ENCODE assay signal across 13 cellular contexts in the genomic region with DNA sequence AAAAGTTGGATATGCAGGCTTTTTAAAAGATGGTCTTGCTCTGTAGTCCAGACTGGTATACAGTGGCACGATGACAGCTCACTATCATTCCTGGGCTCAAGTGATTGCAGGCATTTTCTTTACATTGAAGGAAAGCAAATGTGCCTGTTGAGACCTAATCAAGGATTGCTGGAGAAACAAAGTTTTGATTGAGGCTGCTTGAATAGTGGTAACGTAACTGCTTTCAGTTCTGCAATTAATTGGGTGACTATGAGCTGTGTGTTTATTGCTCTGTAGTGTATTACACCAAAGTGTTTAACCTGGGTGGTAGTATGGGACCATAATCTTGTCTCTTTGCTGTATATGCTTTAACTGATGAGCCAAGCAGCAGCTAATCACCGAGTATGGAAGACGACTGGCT. TPM values are rescaled to one million over a fixed set of nuclear protein-coding genes. Genes with fewer than 3 reads are reported as not detected.
A peak's percentile ranks its signal among the peaks of the same experiment; 100 is the strongest.
DNase-seq lines count a peak whose midpoint lies in the region; ATAC-seq and TF ChIP-seq lines count a peak whose summit lies in the region.
"Had no signal": no experiment of that assay in that cellular context is flagged by ENCODE, and none has a peak within 500 bp of the region (broad histone marks: within the 10 kb centered on the region; RNA-seq: fewer than 3 reads in every experiment).

No MANE protein-coding gene starts in this region.

- H3K4me3 ChIP-seq in heart right ventricle (peak overlapping the region in 6 of 10 donors; percentile 5 to 82 (median 74)), right cardiac atrium (ENCODE audit: low read length) (no peak overlapping the region), right lobe of liver (peak overlapping the region; percentile 1 to 74 (median 71)), upper lobe of right lung (peak overlapping the region; percentile 79)
- H3K4me3 ChIP-seq: right atrium auricular region had no signal

- H3K27ac ChIP-seq in heart right ventricle: peak overlapping the region in 1 of 10 donors; percentile 1
- no peak overlapping the region for H3K27ac ChIP-seq in right cardiac atrium (ENCODE audit: low read length)
- peak overlapping the region in 2 of 3 donors; percentile 96 to 100 for H3K27ac ChIP-seq in right lobe of liver
- no peak overlapping the region for H3K27ac ChIP-seq in upper lobe of right lung

- CTCF ChIA-PET in activated CD4-positive, alpha-beta memory T cell treated with anti-CD3 and anti-CD28 coated beads, Interleukin-2, amount 10 ng/mL, durations not matched to agents 7 days and 5 days (lab: Charles Lee): interaction anchor here (1.2 to 1.8 kb wide), 4 partner anchors 18 to 153 kb away, joined by 3 to 7 read pairs (median 4); partner anchors contain the start of gene TRPV2

- peaks cover 0 to 62% (median 38%) of the 10 kb centered on the region in 9 donors for H3K4me1 ChIP-seq in heart right ventricle
- H3K4me1 ChIP-seq in right cardiac atrium (ENCODE audit: control insufficient read depth, insufficient read depth, low read length): no peaks in the 10 kb centered on the region
- H3K4me1 ChIP-seq in right lobe of liver: peaks cover 0 to 33% (median 0%) of the 10 kb centered on the region in 4 donors
- peaks cover 30% of the 10 kb centered on the region for H3K4me1 ChIP-seq in upper lobe of right lung

- H3K9me3 Mint-ChIP-seq in activated CD4-positive, alpha-beta memory T cell treated with anti-CD3 and anti-CD28 coated beads, Interleukin-2, amount 10 ng/mL, durations not matched to agents 7 days and 5 days: no peaks in the 10 kb centered on the region
- H3K9me3 Mint-ChIP-seq: CD14-positive monocyte had no signal

- peak overlapping the region; percentile 18 for H3K4me3 Mint-ChIP-seq in activated CD4-positive, alpha-beta memory T cell treated with anti-CD3 and anti-CD28 coated beads, Interleukin-2, amount 10 ng/mL, durations not matched to agents 7 days and 5 days
- H3K4me3 Mint-ChIP-seq: CD14-positive monocyte had no signal

- H3K27ac Mint-ChIP-seq in activated CD4-positive, alpha-beta memory T cell treated with anti-CD3 and anti-CD28 coated beads, Interleukin-2, amount 10 ng/mL, durations not matched to agents 7 days and 5 days: peak overlapping the region; percentile 11

- DNase-seq in heart right ventricle (no peak), right cardiac atrium (no peak), right lobe of liver (no peak), upper lobe of right lung (no peak), SKM-1 treated with dmso at 0.1 percent for 144 hours (lab: John Stamatoyannopoulos, UW; ENCODE audit: unreplicated experiment) (no peak), NCI-H2029 (lab: John Stamatoyannopoulos, UW) (no peak), NCI-H1105 treated with DMSO at 0.1 percent for 48 hours (lab: John Stamatoyannopoulos, UW) (no peak)
- no peak for DNase-seq in activated CD4-positive, alpha-beta memory T cell treated with anti-CD3 and anti-CD28 coated beads, Interleukin-2, amount 10 ng/mL, durations not matched to agents 7 days and 5 days
- DNase-seq: activated CD4-positive, alpha-beta T cell treated with anti-CD3 and anti-CD28 coated beads for 48 hours; NCI-H774; stimulated activated naive CD4-positive, alpha-beta T cell treated with Interleukin-2 at 50 U/mL for 16 hours had no signal

- H3K4me1 Mint-ChIP-seq in activated CD4-positive, alpha-beta memory T cell treated with anti-CD3 and anti-CD28 coated beads, Interleukin-2, amount 10 ng/mL, durations not matched to agents 7 days and 5 days: peaks cover 46% of the 10 kb centered on the region

- peaks cover 0 to 25% (median 20%) of the 10 kb centered on the region in 9 donors for H3K36me3 ChIP-seq in heart right ventricle
- H3K36me3 ChIP-seq in right lobe of liver: peaks cover 4 to 18% (median 12%) of the 10 kb centered on the region in 4 donors
- peaks cover 20% of the 10 kb centered on the region for H3K36me3 ChIP-seq in upper lobe of right lung

- H3K9me3 ChIP-seq in heart right ventricle (no peaks in the 10 kb centered on the region), right cardiac atrium (ENCODE audit: control insufficient read depth, low read length) (no peaks in the 10 kb centered on the region), right lobe of liver (no peaks in the 10 kb centered on the region), upper lobe of right lung (no peaks in the 10 kb centered on the region)
- H3K9me3 ChIP-seq: right atrium auricular region had no signal

- 53 to 61% methylated on average over 4 of the region's 4 CpGs for WGBS in heart right ventricle, 2 donors
- WGBS in right cardiac atrium: 60% methylated on average over 4 of the region's 4 CpGs
- 48% methylated on average over 4 of the region's 4 CpGs for WGBS in right lobe of liver (ENCODE audit: insufficient coverage, low coverage, low lambda C conversion rate, missing lambda C conversion rate)

- POLR2A ChIA-PET in activated CD4-positive, alpha-beta memory T cell treated with anti-CD3 and anti-CD28 coated beads, Interleukin-2, amount 10 ng/mL, durations not matched to agents 7 days and 5 days (lab: Charles Lee): interaction anchor here (1.3 to 4.0 kb wide), 2 partner anchors 32 to 58 kb away, joined by 3 to 79 read pairs; partner anchors contain the start of gene TRPV2

- H3K27me3 ChIP-seq in heart right ventricle (no peaks in the 10 kb centered on the region), right cardiac atrium (ENCODE audit: control insufficient read depth, insufficient read depth) (no peaks in the 10 kb centered on the region), right lobe of liver (no peaks in the 10 kb centered on the region), upper lobe of right lung (no peaks in the 10 kb centered on the region)
- H3K27me3 ChIP-seq: right atrium auricular region had no signal

- intact Hi-C loops in heart right ventricle (cut with DNase I) (loop anchor here in 3 of 10 donors (5.0 to 10.0 kb wide), 4 partner anchors 34 to 134 kb away; partner anchors contain the start of gene TRPV2 (in 1 of the 3)), right cardiac atrium (cut with DNase I) (no loop called here), right lobe of liver (cut with DNase I) (no loop called here), upper lobe of right lung (cut with DNase I) (no loop called here)

- ATAC-seq in heart right ventricle: no peak
- ATAC-seq in right cardiac atrium: no peak
- ATAC-seq in right lobe of liver: no peak
- no peak for ATAC-seq in upper lobe of right lung

- no peak for TF ChIP-seq POLR2A in right lobe of liver (IDR thresholded peaks at IDR 0.05)

- peaks cover 6% of the 10 kb centered on the region for H3K27me3 Mint-ChIP-seq in activated CD4-positive, alpha-beta memory T cell treated with anti-CD3 and anti-CD28 coated beads, Interleukin-2, amount 10 ng/mL, durations not matched to agents 7 days and 5 days

- H3K36me3 Mint-ChIP-seq in activated CD4-positive, alpha-beta memory T cell treated with anti-CD3 and anti-CD28 coated beads, Interleukin-2, amount 10 ng/mL, durations not matched to agents 7 days and 5 days (ENCODE audit: low read depth): peaks cover 36% of the 10 kb centered on the region

- TF ChIP-seq CTCF in heart right ventricle (IDR thresholded peaks at IDR 0.05): no peak
- TF ChIP-seq CTCF in right lobe of liver (IDR thresholded peaks at IDR 0.05): no peak
- no peak for TF ChIP-seq CTCF in upper lobe of right lung (IDR thresholded peaks at IDR 0.05)

RNA-seq across cellular contexts. Expression of gene UBB, which starts 2.3 kb away (rescaled TPM):
- total RNA-seq in heart right ventricle (1,000 to 10,000 TPM; 1,254 to 2,151 (median 1,968) TPM), right cardiac atrium (1,000 to 10,000 TPM; 1,353 to 1,780 (median 1,568) TPM), right lobe of liver (1,000 to 10,000 TPM; 1,045 to 2,319 (median 1,420) TPM), upper lobe of right lung (1,410 TPM)
- polyA plus RNA-seq in heart right ventricle (1,000 to 10,000 TPM in 1 of 2 donors, 100 to 1,000 TPM in 1; 400 to 1,298 TPM), right cardiac atrium (1,446 TPM)
- 1,000 to 10,000 TPM; 1,185 TPM for total RNA-seq in activated CD4-positive, alpha-beta memory T cell treated with anti-CD3 and anti-CD28 coated beads, Interleukin-2, amount 10 ng/mL, durations not matched to agents 7 days and 5 days

RNA-seq across cellular contexts. Expression of gene CENPV, which starts 29.9 kb away (rescaled TPM):
- 10 to 100 TPM in 6 of 10 donors, 1 to 10 TPM in 4; 6.4 to 20.5 (median 11.9) TPM for total RNA-seq in heart right ventricle
- 10 to 100 TPM in 1 of 2 donors, 1 to 10 TPM in 1; 8.9 to 21.8 TPM for polyA plus RNA-seq in heart right ventricle
- 10 to 100 TPM; 16.4 to 19.2 (median 18.8) TPM for total RNA-seq in right cardiac atrium
- polyA plus RNA-seq in right cardiac atrium: 14.5 TPM
- total RNA-seq in activated CD4-positive, alpha-beta memory T cell treated with anti-CD3 and anti-CD28 coated beads, Interleukin-2, amount 10 ng/mL, durations not matched to agents 7 days and 5 days: 10 to 100 TPM in 1 of 2 experiments, 1 to 10 TPM in 1; 9.4 to 12.3 TPM
- 10 to 100 TPM; 19.8 to 34.5 (median 24.8) TPM for total RNA-seq in right lobe of liver
- total RNA-seq in upper lobe of right lung: 10.4 TPM

RNA-seq across cellular contexts. Expression of gene TRPV2, which starts 32.2 kb away (rescaled TPM):
- total RNA-seq in heart right ventricle (10 to 100 TPM in 3 of 10 donors, 1 to 10 TPM in 7; 4.6 to 25.4 (median 8.6) TPM), right cardiac atrium (10 to 100 TPM in 3 of 4 donors, 1 to 10 TPM in 1; 7.1 to 19.6 (median 10.7) TPM), right lobe of liver (1 to 10 TPM; 3.3 to 8.2 (median 4.8) TPM), upper lobe of right lung (86.5 TPM)
- polyA plus RNA-seq in heart right ventricle (10 to 100 TPM; 10.6 to 11.9 TPM), right cardiac atrium (5.2 TPM)
- 100 to 1,000 TPM; 131 to 142 TPM for total RNA-seq in activated CD4-positive, alpha-beta memory T cell treated with anti-CD3 and anti-CD28 coated beads, Interleukin-2, amount 10 ng/mL, durations not matched to agents 7 days and 5 days

Comparison
In these comparisons a context has a peak if more than half of its experiments do, and no peak if none do; other contexts are left out.
1. H3K27ac ChIP-seq: peak in right lobe of liver (2 of 3); none in right cardiac atrium (single experiment) and upper lobe of right lung (single experiment).